2 cellular contexts compared by ENCODE assay signal in the genomic region with DNA sequence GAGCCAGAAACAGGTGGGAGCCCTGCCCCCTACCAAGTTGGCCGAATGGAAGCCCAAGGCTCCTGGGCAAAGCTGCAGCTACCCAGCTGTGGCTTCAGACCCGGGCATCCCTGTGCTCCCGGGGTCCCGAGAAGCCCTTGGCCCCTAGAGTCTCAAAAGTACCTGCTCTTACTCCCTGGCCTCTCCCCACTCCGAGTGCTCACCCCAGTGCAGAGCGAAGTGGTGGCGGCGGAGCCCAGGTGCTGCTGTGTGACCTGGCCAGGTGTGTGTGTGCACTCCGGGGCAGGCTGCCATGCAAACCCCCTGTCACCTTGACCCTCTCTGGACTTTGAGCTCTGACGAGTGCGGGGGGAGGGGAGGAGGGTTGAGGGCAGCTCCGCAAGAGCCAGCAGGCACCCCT.
TF ChIP-seq lines count a peak whose summit lies in the region.

No MANE protein-coding gene starts in this region.

TF ChIP-seq in HepG2, 621 proteins besides CTCF, POLR2A, EP300 and RAD21 (continued from another document):
- no peak for TF ChIP-seq CSRNP1 (CRISPR knock-in tag; IDR thresholded peaks at IDR 0.05)
- no peak for TF ChIP-seq TFAP4 (IDR thresholded peaks at IDR 0.05; ENCODE audit: borderline replicate concordance, low read depth)
- TF ChIP-seq HNF4A (CRISPR knock-in tag; IDR thresholded peaks at IDR 0.05): peak; percentile 11; the same call in 1 of the 2 replicates
- no peak for TF ChIP-seq ZSCAN12 (CRISPR knock-in tag; IDR thresholded peaks at IDR 0.05)
- TF ChIP-seq CREM (IDR thresholded peaks at IDR 0.05): no peak
- TF ChIP-seq CREM (CRISPR knock-in tag; IDR thresholded peaks at IDR 0.05): no peak
- TF ChIP-seq ZFAT (CRISPR knock-in tag; conservative IDR thresholded peaks at IDR 0.05): no peak
- no peak for TF ChIP-seq MYNN (CRISPR knock-in tag; IDR thresholded peaks at IDR 0.05; ENCODE audit: low read depth)

TF ChIP-seq in SK-N-SH, 30 proteins besides CTCF, POLR2A, EP300 and RAD21:
- TF ChIP-seq, protein P1, sequence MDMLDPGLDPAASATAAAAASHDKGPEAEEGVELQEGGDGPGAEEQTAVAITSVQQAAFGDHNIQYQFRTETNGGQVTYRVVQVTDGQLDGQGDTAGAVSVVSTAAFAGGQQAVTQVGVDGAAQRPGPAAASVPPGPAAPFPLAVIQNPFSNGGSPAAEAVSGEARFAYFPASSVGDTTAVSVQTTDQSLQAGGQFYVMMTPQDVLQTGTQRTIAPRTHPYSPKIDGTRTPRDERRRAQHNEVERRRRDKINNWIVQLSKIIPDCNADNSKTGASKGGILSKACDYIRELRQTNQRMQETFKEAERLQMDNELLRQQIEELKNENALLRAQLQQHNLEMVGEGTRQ (IDR thresholded peaks at IDR 0.05; ENCODE audit: borderline replicate concordance, low read depth, low read length): no peak
- TF ChIP-seq NFIC (IDR thresholded peaks at IDR 0.05; ENCODE audit: borderline replicate concordance) (no peak), GATA2 (CRISPR knock-in tag; IDR thresholded peaks at IDR 0.05) (no peak), SMC3 (IDR thresholded peaks at IDR 0.05; ENCODE audit: low read depth, low read length) (no peak), FOXM1 (IDR thresholded peaks at IDR 0.05; ENCODE audit: low read depth) (no peak), FOSL2 (IDR thresholded peaks at IDR 0.05; ENCODE audit: borderline replicate concordance, low read depth) (no peak), CHD2 (IDR thresholded peaks at IDR 0.05; ENCODE audit: low read length, partially characterized antibody) (no peak), GABPA (IDR thresholded peaks at IDR 0.05; ENCODE audit: low read depth) (no peak), TEAD4 (IDR thresholded peaks at IDR 0.05; ENCODE audit: borderline replicate concordance, insufficient read depth) (no peak), IRF3 (IDR thresholded peaks at IDR 0.05; ENCODE audit: low read depth, low read length) (no peak), ZBTB33 (IDR thresholded peaks at IDR 0.05; ENCODE audit: borderline replicate concordance, low read depth) (no peak), USF1 (IDR thresholded peaks at IDR 0.05; ENCODE audit: borderline replicate concordance, low read depth) (no peak), POLR2AphosphoS5 (IDR thresholded peaks at IDR 0.05; ENCODE audit: low read depth, low read length) (no peak), TCF12 (IDR thresholded peaks at IDR 0.05) (no peak), TAF1 (IDR thresholded peaks at IDR 0.05; ENCODE audit: borderline replicate concordance, low read depth, low read length) (no peak), MEF2A (IDR thresholded peaks at IDR 0.05; ENCODE audit: borderline replicate concordance, low read depth) (no peak), REST (IDR thresholded peaks at IDR 0.05; ENCODE audit: low read depth, low read length) (no peak), SIN3A (IDR thresholded peaks at IDR 0.05; ENCODE audit: borderline replicate concordance, low read depth, low read length) (no peak), RFX5 (IDR thresholded peaks at IDR 0.05; ENCODE audit: low read length) (no peak)
- TF ChIP-seq, protein P2, sequence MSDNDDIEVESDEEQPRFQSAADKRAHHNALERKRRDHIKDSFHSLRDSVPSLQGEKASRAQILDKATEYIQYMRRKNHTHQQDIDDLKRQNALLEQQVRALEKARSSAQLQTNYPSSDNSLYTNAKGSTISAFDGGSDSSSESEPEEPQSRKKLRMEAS (IDR thresholded peaks at IDR 0.05; ENCODE audit: low read depth): no peak
